Comparison of ENCODE assay signal across 32 cellular contexts in genomic region chr6:118188561-118188960, GRCh38.
"Had no signal": no experiment of that assay in that cellular context is flagged by ENCODE, and none has a peak within 500 bp of the region (broad histone marks: within the 10 kb centered on the region; RNA-seq: fewer than 3 reads in every experiment).

No MANE protein-coding gene starts in this region.

- ATAC-seq: activated CD8-positive, alpha-beta memory T cell treated with anti-CD3 and anti-CD28 coated beads, Interleukin-2, amount 10 ng/mL, durations not matched to agents 7 days and 5 days; activated naive CD8-positive, alpha-beta T cell treated with anti-CD3 and anti-CD28 coated beads, Interleukin-2, amount 50 U/mL, for 24 hours; Right ventricle myocardium inferior had no signal

- H3K27ac ChIP-seq: KMS-11, PC-9, RWPE1, WERI-Rb-1 had no signal

- H3K4me3 ChIP-seq: PC-9 had no signal

- H3K9ac ChIP-seq: KMS-11 had no signal

- H3K4me2 ChIP-seq: KMS-11, PC-9 had no signal

- H3K36me3 ChIP-seq: brain microvascular endothelial cell, WERI-Rb-1 had no signal

- H3K27me3 ChIP-seq: brain microvascular endothelial cell had no signal

- DNase-seq: activated CD4-positive, alpha-beta memory T cell treated with anti-CD3 and anti-CD28 coated beads, Interleukin-2, amount 10 ng/mL, durations not matched to agents 7 days and 5 days; activated CD4-positive, alpha-beta T cell treated with anti-CD3 and anti-CD28 coated beads for 1 hour; activated CD4-positive, alpha-beta T cell treated with anti-CD3 and anti-CD28 coated beads for 48 hours; activated CD4-positive, CD25-positive, alpha-beta regulatory T cell; activated CD8-positive, alpha-beta memory T cell treated with anti-CD3 and anti-CD28 coated beads for 24 hours; activated CD8-positive, alpha-beta memory T cell treated with anti-CD3 and anti-CD28 coated beads, Interleukin-2, amount 10 ng/mL, durations not matched to agents 7 days and 5 days; activated CD8-positive, alpha-beta memory T cell treated with anti-CD3 and anti-CD28 coated beads, Interleukin-2, amount 50 U/mL, for 48 hours; activated effector memory CD4-positive, alpha-beta T cell treated with Interleukin-2 at 50 U/mL for 16 hours; activated naive CD4-positive, alpha-beta T cell treated with anti-CD3 and anti-CD28 coated beads, Interleukin-2, amount 10 ng/mL, durations not matched to agents 7 days and 5 days; activated naive CD8-positive, alpha-beta T cell treated with anti-CD3 and anti-CD28 coated beads, Interleukin-2, amount 50 U/mL, for 24 hours; activated T-cell treated with anti-CD3 and anti-CD28 coated beads, Interleukin-2, amount 50 U/mL, for 48 hours; aorta; central memory CD4-positive, alpha-beta T cell; MM.1S; NCI-H1092; NCI-H1436 treated with DMSO at 0.1 percent for 48 hours; NCI-H1694 treated with DMSO at 0.1 percent for 48 hours; NCI-H2029 treated with DMSO at 0.1 percent for 48 hours; NCI-H2107; NCI-H2171; NCI-H510A; NCI-H526; NCI-H748 treated with DMSO at 0.1 percent for 48 hours; NK-92 treated with Interleukin-12 subunit alpha and Interleukin-12 subunit beta, amount 100 ng/mL, for 24 hours; PC-9; SIG-M5; T1000; WERI-Rb-1 had no signal

- H2AFZ ChIP-seq: PC-9 had no signal
